In the genomic region with DNA sequence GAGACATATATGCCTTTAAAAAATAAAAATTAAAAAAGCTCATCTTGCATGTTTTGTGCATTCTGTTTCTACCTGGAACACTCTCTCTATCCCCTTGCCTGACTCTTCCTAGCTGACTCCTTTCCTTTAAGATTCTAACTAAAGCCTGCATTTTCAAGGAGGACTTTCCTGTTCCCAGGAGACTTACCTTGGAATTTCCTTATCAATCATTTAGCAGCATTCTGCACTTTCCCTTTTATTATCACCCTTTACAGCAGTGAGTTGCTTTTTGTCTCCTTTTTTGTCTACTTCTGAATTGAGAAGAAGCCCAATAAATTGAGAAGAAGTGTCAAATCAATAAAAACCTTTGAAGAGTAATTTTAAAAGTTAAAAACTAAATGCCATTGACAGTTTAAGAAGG, we compare ENCODE assay signal across 19 cellular contexts.
"Had no signal": no experiment of that assay in that cellular context is flagged by ENCODE, and none has a peak within 500 bp of the region (broad histone marks: within the 10 kb centered on the region; RNA-seq: fewer than 3 reads in every experiment).

No MANE protein-coding gene starts in this region.

- ATAC-seq: activated CD8-positive, alpha-beta memory T cell treated with anti-CD3 and anti-CD28 coated beads, Interleukin-2, amount 10 ng/mL, durations not matched to agents 7 days and 5 days; activated CD8-positive, alpha-beta T cell treated with anti-CD3 and anti-CD28 coated beads for 36 hours; body of pancreas; heart left ventricle; left lobe of liver; sciatic nerve; stimulated activated effector memory CD8-positive, alpha-beta T cell treated with anti-CD3 and anti-CD28 coated beads, Interleukin-12 subunit alpha, Interleukin-12 subunit beta, amount 100 ng/mL, for 72 hours had no signal

- H3K27me3 ChIP-seq: body of pancreas, heart left ventricle, stomach, suprapubic skin, transverse colon had no signal

- H3K4me1 ChIP-seq: body of pancreas, suprapubic skin, transverse colon had no signal

- H3K36me3 ChIP-seq: heart left ventricle, stomach, suprapubic skin, transverse colon had no signal

- DNase-seq: activated CD4-positive, alpha-beta T cell treated with anti-CD3 and anti-CD28 coated beads, Interleukin-2, amount 10 ng/mL, durations not matched to agents 7 days and 5 days; activated CD4-positive, CD25-positive, alpha-beta regulatory T cell treated with anti-CD3 and anti-CD28 coated beads, Interleukin-2, amount 50 U/mL, for 72 hours; activated CD8-positive, alpha-beta memory T cell treated with anti-CD3 and anti-CD28 coated beads, Interleukin-2, amount 10 ng/mL, durations not matched to agents 7 days and 5 days; activated CD8-positive, alpha-beta T cell treated with anti-CD3 and anti-CD28 coated beads for 36 hours; activated effector memory CD4-positive, alpha-beta T cell treated with anti-CD3 and anti-CD28 coated beads, Interleukin-2, amount 50 U/mL, for 16 hours; activated naive CD4-positive, alpha-beta T cell treated with anti-CD3 and anti-CD28 coated beads, Interleukin-2, amount 10 ng/mL, durations not matched to agents 7 days and 5 days; activated T-cell treated with anti-CD3 and anti-CD28 coated beads for 4 hours; body of pancreas; heart left ventricle; nucleus accumbens; small intestine; stimulated activated CD4-positive, alpha-beta T cell treated with anti-CD3 and anti-CD28 coated beads, Interleukin-2, amount 100 ng/mL, for 24 hours; stomach; transverse colon had no signal

- H3K4me3 ChIP-seq: body of pancreas, heart left ventricle, stomach, suprapubic skin, transverse colon had no signal

- H3K9me3 ChIP-seq: body of pancreas, heart left ventricle, stomach, suprapubic skin, transverse colon had no signal

- H3K27ac ChIP-seq: body of pancreas, heart left ventricle, stomach, suprapubic skin, transverse colon, VCaP had no signal
